ENCODE assay signal across 8 cellular contexts in the genomic region with DNA sequence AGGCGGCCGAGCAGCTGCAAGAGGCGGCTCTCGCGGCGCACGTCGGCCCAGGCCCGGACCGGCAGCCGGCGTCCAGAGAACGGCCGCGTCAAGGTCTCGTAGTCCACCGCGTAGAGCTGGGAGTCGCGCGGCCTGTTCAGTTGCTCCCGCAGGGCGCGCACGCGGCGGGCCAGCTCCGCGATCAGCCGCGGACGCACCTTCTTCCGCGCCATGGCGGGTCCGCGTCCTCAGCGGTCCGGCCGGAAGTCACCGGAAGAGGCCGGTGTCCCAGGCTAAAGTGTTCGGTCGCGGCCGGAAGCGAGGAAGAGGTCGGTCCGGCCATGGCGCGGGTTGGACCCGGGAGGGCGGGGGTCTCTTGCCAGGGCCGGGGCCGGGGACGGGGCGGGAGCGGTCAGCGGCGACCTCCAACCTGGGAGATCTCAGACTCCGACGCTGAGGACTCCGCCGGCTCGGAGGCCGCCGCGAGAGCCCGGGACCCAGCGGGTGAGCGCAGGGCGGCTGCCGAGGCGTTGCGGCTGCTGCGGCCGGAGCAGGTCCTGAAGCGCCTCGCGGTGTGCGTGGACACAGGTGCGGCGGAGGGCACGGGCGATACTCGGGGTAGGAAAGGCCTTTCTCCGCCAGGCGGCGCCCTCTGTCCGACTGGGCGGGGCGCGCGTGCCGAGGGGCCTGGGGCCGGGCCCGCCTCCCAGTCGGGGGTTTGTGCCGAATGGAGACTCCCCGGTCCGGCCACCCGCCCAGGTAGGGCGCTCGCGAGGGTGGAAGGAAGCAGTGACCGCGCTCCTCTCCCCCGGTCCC. TPM values are rescaled to one million over a fixed set of nuclear protein-coding genes. Genes with fewer than 3 reads are reported as not detected.
DNase-seq lines count a peak whose midpoint lies in the region; ATAC-seq and TF ChIP-seq lines count a peak whose summit lies in the region.

A gene (minus strand): TSS at position 227 of the 795 bp plus-strand sequence. CDS start 15 bp downstream, at position 212.

- H4K20me1 ChIP-seq in IMR-90 (ENCODE audit: insufficient read depth, low read length) (peaks cover 34% of the 10 kb centered on the region), PC-3 (ENCODE audit: low read length) (peaks cover 3% of the 10 kb centered on the region; the same call in 1 of the 2 replicates)

- DNase-seq in IMR-90, result peak; percentile 83
- DNase-seq in PC-3, result peak; percentile 75
- peak; percentile 71 for DNase-seq in activated T-cell treated with anti-CD3 and anti-CD28 coated beads, Interleukin-2, amount 50 U/mL, for 4 hours
- no peak for DNase-seq in esophagus muscularis mucosa (ENCODE audit: extremely low spot score)
- DNase-seq in myocyte (ENCODE audit: low read depth), result peak; percentile 89
- peak; percentile 56 to 72 for DNase-seq in stimulated activated CD8-positive, alpha-beta memory T cell treated with anti-CD3 and anti-CD28 coated beads, Interleukin-7, amount 100 ng/mL, for 4 hours (ENCODE audit: low read depth in 2 of 2)

- intact Hi-C loops in IMR-90 (cut with micrococcal nuclease) (no loop called here), PC-3 (cut with micrococcal nuclease) (loop anchor here (5.0 kb wide), 1 partner anchor 96 kb away; a partner anchor contains a TSS), esophagus muscularis mucosa (cut with DNase I) (loop anchor here (1.0 to 5.0 kb wide), 4 partner anchors 9 to 161 kb away; a partner anchor contains a TSS)

- TF ChIP-seq EP300 in esophagus muscularis mucosa (IDR thresholded peaks at IDR 0.05), result no peak

- H3K9ac ChIP-seq in IMR-90 (ENCODE audit: low read depth, low read length) (peak within 1 kb of the TSS; percentile 88), PC-3 (ENCODE audit: low read length) (peak within 1 kb of the TSS; percentile 93)

- peak within 1 kb of the TSS; percentile 69 for H3K23ac ChIP-seq in IMR-90 (ENCODE audit: low read depth, low read length)

- no peak for TF ChIP-seq POLR2A in IMR-90 (IDR thresholded peaks at IDR 0.05; ENCODE audit: low read depth, low read length)
- no peak for TF ChIP-seq POLR2A in esophagus muscularis mucosa (IDR thresholded peaks at IDR 0.05; ENCODE audit: low read depth)

- no peak within 1 kb of the TSS for H3K18ac ChIP-seq in IMR-90 (ENCODE audit: low read depth, low read length)

- CTCF ChIA-PET in IMR-90 (lab: Yijun Ruan, JAX), result interaction anchor here (0.8 to 0.9 kb wide), 3 partner anchors 10 to 67 kb away, joined by 3 read pairs; a partner anchor contains a TSS
- CTCF ChIA-PET in PC-3 (lab: Charles Lee), result no interaction called here

- H3K56ac ChIP-seq in IMR-90 (ENCODE audit: extremely low read depth, insufficient read depth, low read length), result peak within 1 kb of the TSS; percentile 51

- peaks cover 34% of the 10 kb centered on the region for H3K79me2 ChIP-seq in PC-3 (ENCODE audit: low read length)

- H3K27me3 ChIP-seq in IMR-90 (ENCODE audit: control insufficient read depth, insufficient read depth, low read length), result no peaks in the 10 kb centered on the region
- no peaks in the 10 kb centered on the region for H3K27me3 ChIP-seq in PC-3 (ENCODE audit: low read length)
- H3K27me3 ChIP-seq in esophagus muscularis mucosa, result no peaks in the 10 kb centered on the region

- POLR2A ChIA-PET in IMR-90 (lab: Charles Lee; ENCODE audit: unreplicated experiment), result no interaction called here
- POLR2A ChIA-PET in PC-3 (lab: Charles Lee; ENCODE audit: unreplicated experiment), result interaction anchor here (0.6 to 1.2 kb wide), 2 partner anchors 9 to 212 kb away, joined by 3 to 14 read pairs; a partner anchor contains a TSS

- ATAC-seq in GM19438 (IDR thresholded peaks at IDR 0.05; ENCODE audit: low read depth, unreplicated experiment) (peak; percentile 45), IMR-90 (ENCODE audit: low read depth) (peak; percentile 60), PC-3 (peak; percentile 44)
- ATAC-seq in activated T-cell treated with anti-CD3 and anti-CD28 coated beads, Interleukin-2, amount 50 U/mL, for 4 hours, result peak; percentile 55 to 59

- peaks cover 14% of the 10 kb centered on the region for H3K4me1 Mint-ChIP-seq in activated T-cell treated with anti-CD3 and anti-CD28 coated beads, Interleukin-2, amount 50 U/mL, for 4 hours (ENCODE audit: low read depth)

- peak; percentile 34 for TF ChIP-seq RAD21 in IMR-90 (IDR thresholded peaks at IDR 0.05; ENCODE audit: low read length)

- H3K4me3 ChIP-seq in IMR-90 (ENCODE audit: insufficient read depth, low read depth, low read length) (peak within 1 kb of the TSS; percentile 93), PC-3 (ENCODE audit: low read length) (peak within 1 kb of the TSS; percentile 86), esophagus muscularis mucosa (peak within 1 kb of the TSS; percentile 72 to 100 (median 88))

- BruUV-seq in IMR-90 (replicated peaks; lab: Mats Ljungman, UMichigan), result no TSS peak
- no TSS peak for BruUV-seq in PC-3 (replicated peaks; lab: Mats Ljungman, UMichigan)

- TF ChIP-seq CTCF in C4-2B (conservative IDR thresholded peaks at IDR 0.05), result peak; percentile 94
- peak; percentile 67 for TF ChIP-seq CTCF in IMR-90 (conservative IDR thresholded peaks at IDR 0.05; ENCODE audit: low read depth, low read length)
- TF ChIP-seq CTCF in PC-3 (conservative IDR thresholded peaks at IDR 0.05; ENCODE audit: low read depth, low read length), result peak; percentile 63
- TF ChIP-seq CTCF in esophagus muscularis mucosa (IDR thresholded peaks at IDR 0.05), result peak; percentile 67 to 75 (median 72)

- peak within 1 kb of the TSS; percentile 68 for H4K5ac ChIP-seq in IMR-90 (ENCODE audit: low read depth, low read length)

- no peaks in the 10 kb centered on the region for H3K9me2 ChIP-seq in PC-3 (replicated peaks; ENCODE audit: low read length)

- H3K27me3 Mint-ChIP-seq in activated T-cell treated with anti-CD3 and anti-CD28 coated beads, Interleukin-2, amount 50 U/mL, for 4 hours (ENCODE audit: low read depth), result no peaks in the 10 kb centered on the region

- peaks cover 13% of the 10 kb centered on the region for H3K4me1 ChIP-seq in IMR-90 (ENCODE audit: control insufficient read depth, insufficient read depth, low read length)
- peaks cover 12% of the 10 kb centered on the region; the same call in 1 of the 2 replicates for H3K4me1 ChIP-seq in PC-3 (ENCODE audit: insufficient read depth, low read length)
- peaks cover 36 to 64% (median 57%) of the 10 kb centered on the region in 4 donors for H3K4me1 ChIP-seq in esophagus muscularis mucosa

- H3K4ac ChIP-seq in IMR-90 (ENCODE audit: low read depth, low read length), result peak within 1 kb of the TSS; percentile 85

- peak within 1 kb of the TSS; percentile 93 for H3K4me2 ChIP-seq in IMR-90 (ENCODE audit: low read depth, low read length)
- peak within 1 kb of the TSS; percentile 100 for H3K4me2 ChIP-seq in PC-3 (ENCODE audit: low read length)

- H2AFZ ChIP-seq in IMR-90 (replicated peaks; ENCODE audit: low read length, poor library complexity) (peak within 1 kb of the TSS; percentile 94), PC-3 (ENCODE audit: low read length) (peak within 1 kb of the TSS; percentile 64; the same call in 1 of the 2 replicates)

- H3F3A ChIP-seq in PC-3 (ENCODE audit: low read length, unreplicated experiment), result no peaks in the 10 kb centered on the region

- H2BK120ac ChIP-seq in IMR-90 (ENCODE audit: low read depth, low read length), result no peak within 1 kb of the TSS

- H3K27ac ChIP-seq in C4-2B (peak within 1 kb of the TSS; percentile 94), IMR-90 (ENCODE audit: insufficient read depth, low read length) (peak within 1 kb of the TSS; percentile 85), PC-3 (ENCODE audit: low read length) (peak within 1 kb of the TSS; percentile 65), esophagus muscularis mucosa (replicated peaks in 1 of 4) (peak within 1 kb of the TSS; percentile 87 to 95 (median 90))

- in situ Hi-C loops in IMR-90 (cut with MboI; ENCODE audit: low sequenced_read_pairs), result no loop called here

- dilution Hi-C loops in IMR-90 (cut with HindIII; ENCODE audit: low sequenced_read_pairs, unreplicated experiment), result no loop called here

- peak within 1 kb of the TSS; percentile 78 for H2BK5ac ChIP-seq in IMR-90 (ENCODE audit: low read depth, low read length, poor library complexity, severe bottlenecking)

- H4K91ac ChIP-seq in IMR-90 (ENCODE audit: insufficient read depth, low read depth, low read length), result peak within 1 kb of the TSS; percentile 84

- peak within 1 kb of the TSS; percentile 100 for H2AK9ac ChIP-seq in IMR-90 (replicated peaks; ENCODE audit: low read depth, low read length, poor library complexity)

- H3K9me3 Mint-ChIP-seq in activated T-cell treated with anti-CD3 and anti-CD28 coated beads, Interleukin-2, amount 50 U/mL, for 4 hours, result no peaks in the 10 kb centered on the region

- peak within 1 kb of the TSS; percentile 100 for H3K4me3 Mint-ChIP-seq in activated T-cell treated with anti-CD3 and anti-CD28 coated beads, Interleukin-2, amount 50 U/mL, for 4 hours

- H3K36me3 ChIP-seq in IMR-90 (ENCODE audit: control insufficient read depth, insufficient read depth, low read length), result peaks cover 32% of the 10 kb centered on the region; the same call in 1 of the 2 replicates
- no peaks in the 10 kb centered on the region for H3K36me3 ChIP-seq in PC-3 (ENCODE audit: low read depth, low read length)
- H3K36me3 ChIP-seq in esophagus muscularis mucosa, result peaks cover 27 to 51% (median 50%) of the 10 kb centered on the region in 4 donors

- no peak within 1 kb of the TSS for H2BK20ac ChIP-seq in IMR-90 (ENCODE audit: low read depth, low read length)

- H3K36me3 Mint-ChIP-seq in activated T-cell treated with anti-CD3 and anti-CD28 coated beads, Interleukin-2, amount 50 U/mL, for 4 hours (ENCODE audit: insufficient read depth), result peaks cover 5% of the 10 kb centered on the region

- peak within 1 kb of the TSS; percentile 93 for H2AK5ac ChIP-seq in IMR-90 (ENCODE audit: low read depth, low read length)

- H3K9me1 ChIP-seq in IMR-90 (ENCODE audit: insufficient read depth, low read length), result 0 out of 2 replicates have a peak, but pooled peaks cover 3% of the 10 kb centered on the region

- H4K8ac ChIP-seq in IMR-90 (ENCODE audit: low read depth in 2 of 2, low read length in 2 of 2), result peak within 1 kb of the TSS; percentile 77 to 92

- H3K9me3 ChIP-seq in IMR-90 (ENCODE audit: control insufficient read depth, insufficient read depth, low read length) (no peaks in the 10 kb centered on the region), PC-3 (ENCODE audit: low read length) (no peaks in the 10 kb centered on the region), esophagus muscularis mucosa (no peaks in the 10 kb centered on the region)

- H2BK15ac ChIP-seq in IMR-90 (ENCODE audit: low read depth, low read length), result no peak within 1 kb of the TSS

- H3K79me1 ChIP-seq in IMR-90 (ENCODE audit: low read depth in 1 of 2, low read length in 2 of 2), result peaks cover 12 to 55% of the 10 kb centered on the region in 2 experiments

- WGBS in IMR-90 (ENCODE audit: extremely low coverage in 2 of 2, insufficient read length in 1 of 2), 2 experiments, result 0% methylated on average over 26 of the region's 108 CpGs; no CpG with 5 or more reads in 1 of the 2 experiments
- WGBS in esophagus muscularis mucosa, result 0% methylated on average over 9 of the region's 108 CpGs

- peak within 1 kb of the TSS; percentile 63 for H3K14ac ChIP-seq in IMR-90 (replicated peaks; ENCODE audit: low read depth, low read length)

RNA-seq across cellular contexts. Expression of the gene that starts here (rescaled TPM):
- 68.5 and 73.3 TPM in 2 replicates for total RNA-seq in IMR-90 (2012; rRNA removed)
- polyA plus RNA-seq in IMR-90 (2012; rRNA removed), result 80.4 and 87.2 TPM in 2 replicates
- polyA plus RNA-seq in IMR-90 (2012; cell fraction: cytosol; rRNA removed), result 85.4 and 140 TPM in 2 replicates
- 69.2 and 93.1 TPM in 2 replicates for polyA plus RNA-seq in IMR-90 (2012; cell fraction: nucleus; rRNA removed; ENCODE audit: low replicate concordance)
- total RNA-seq in PC-3 (2014; rRNA removed), result 248 and 258 TPM in 2 replicates
- 100 to 1,000 TPM; 223 to 288 (median 265) TPM for total RNA-seq in activated T-cell treated with anti-CD3 and anti-CD28 coated beads, Interleukin-2, amount 50 U/mL, for 4 hours
- total RNA-seq in esophagus muscularis mucosa, result 10 to 100 TPM; 47.1 to 75.2 (median 64.2) TPM
- 152 TPM in 2 replicates for total RNA-seq in myocyte
- 113 TPM for polyA plus RNA-seq in myocyte (2012)
